In the genomic region with DNA sequence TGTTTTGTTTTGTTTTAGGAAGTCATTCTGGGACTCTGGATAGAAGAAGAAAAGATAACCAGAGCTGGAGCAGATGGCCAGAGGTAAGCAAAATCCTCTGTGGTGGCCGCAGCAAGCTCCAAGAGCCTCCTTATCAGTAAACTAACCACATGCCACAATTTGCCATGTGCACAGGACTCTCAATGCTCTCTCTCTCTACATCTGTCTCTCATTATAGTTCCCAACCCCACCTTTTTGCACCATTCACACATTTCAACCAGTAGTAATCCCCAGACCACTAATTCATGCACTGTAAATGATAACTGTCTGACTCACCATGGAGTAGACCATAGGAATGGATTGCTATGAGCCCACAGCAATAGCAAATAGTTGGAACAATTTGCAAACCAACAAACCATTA, we compare ENCODE assay signal across 16 cellular contexts.
DNase-seq lines count a peak whose midpoint lies in the region; TF ChIP-seq lines count a peak whose summit lies in the region.
"Had no signal": no experiment of that assay in that cellular context is flagged by ENCODE, and none has a peak within 500 bp of the region (broad histone marks: within the 10 kb centered on the region; RNA-seq: fewer than 3 reads in every experiment).

No MANE protein-coding gene starts in this region.

- H3K4me3 ChIP-seq in fibroblast of mammary gland (ENCODE audit: control insufficient read depth, low read depth, low read length) (no peak overlapping the region), colonic mucosa (no peak overlapping the region), endodermal cell (ENCODE audit: low read length) (no peak overlapping the region)
- H3K4me3 ChIP-seq: BLaER1, SJSA1 had no signal

- TF ChIP-seq CTCF in fibroblast of mammary gland (conservative IDR thresholded peaks at IDR 0.05; ENCODE audit: control insufficient read depth, insufficient read depth, low read depth, low read length) (no peak), colonic mucosa (IDR thresholded peaks at IDR 0.05) (no peak), endodermal cell (conservative IDR thresholded peaks at IDR 0.05) (no peak)

- DNase-seq in AG20443 (ENCODE audit: low spot score) (peak; percentile 11), LHCN-M2 (ENCODE audit: low read depth) (peak; percentile 30), SK-N-DZ (ENCODE audit: low spot score) (peak; percentile 7), fibroblast of mammary gland (ENCODE audit: low read depth) (peak; percentile 0), colonic mucosa (no peak), endodermal cell (no peak), hypothalamus (lab: John Stamatoyannopoulos, UW) (no peak), GM19240 (ENCODE audit: insufficient read length, low spot score) (no peak)
- DNase-seq: CD8-positive, alpha-beta memory T cell; EL; H9; NCI-H2107; NCI-H748 treated with DMSO at 0.1 percent for 48 hours; T-cell had no signal

- no peaks in the 10 kb centered on the region for H3K4me1 Mint-ChIP-seq in endodermal cell
- H3K4me1 Mint-ChIP-seq: CD8-positive, alpha-beta memory T cell; H9; T-cell had no signal

- H3K4me1 ChIP-seq in colonic mucosa (no peaks in the 10 kb centered on the region), endodermal cell (ENCODE audit: control insufficient read depth, insufficient read depth, low read length) (no peaks in the 10 kb centered on the region)
- H3K4me1 ChIP-seq: BLaER1, SJSA1 had no signal

- H3K36me3 Mint-ChIP-seq in endodermal cell (ENCODE audit: low read depth), result no peaks in the 10 kb centered on the region
- H3K36me3 Mint-ChIP-seq: CD8-positive, alpha-beta memory T cell; T-cell had no signal

- H3K27ac ChIP-seq in colonic mucosa (no peak overlapping the region), endodermal cell (ENCODE audit: low read depth, low read length) (no peak overlapping the region)
- H3K27ac ChIP-seq: BLaER1, SJSA1 had no signal

- H3K27me3 Mint-ChIP-seq in endodermal cell (ENCODE audit: insufficient read depth), result no peaks in the 10 kb centered on the region
- H3K27me3 Mint-ChIP-seq: CD8-positive, alpha-beta memory T cell; T-cell had no signal

- H3K9ac ChIP-seq in colonic mucosa (ENCODE audit: low read depth in 2 of 2, low read length in 2 of 2) (no peak overlapping the region), endodermal cell (ENCODE audit: extremely low read depth, low read length, poor library complexity, severe bottlenecking) (no peak overlapping the region)
- H3K9ac ChIP-seq: BLaER1 had no signal

- H3K9me3 ChIP-seq in colonic mucosa, result no peaks in the 10 kb centered on the region
- H3K9me3 ChIP-seq in endodermal cell (ENCODE audit: control insufficient read depth, low read length), result no peaks in the 10 kb centered on the region
- H3K9me3 ChIP-seq: BLaER1, SJSA1 had no signal

- 95% methylated on average over 1 of the region's 1 CpG; no CpG with 5 or more reads in 1 of the 2 experiments for WGBS in endodermal cell (ENCODE audit: insufficient coverage in 1 of 2, insufficient read length in 1 of 2), 2 experiments

- H3K9me3 Mint-ChIP-seq in endodermal cell, result no peaks in the 10 kb centered on the region
- H3K9me3 Mint-ChIP-seq: H9, T-cell had no signal

- H3K36me3 ChIP-seq in colonic mucosa (no peaks in the 10 kb centered on the region), endodermal cell (ENCODE audit: control insufficient read depth, insufficient read depth, low read length) (no peaks in the 10 kb centered on the region)
- H3K36me3 ChIP-seq: BLaER1, SJSA1 had no signal

- no peak overlapping the region for H3K27ac Mint-ChIP-seq in endodermal cell
- H3K27ac Mint-ChIP-seq: CD8-positive, alpha-beta memory T cell; H9; T-cell had no signal

- H3K27me3 ChIP-seq in colonic mucosa (no peaks in the 10 kb centered on the region), endodermal cell (ENCODE audit: control insufficient read depth, insufficient read depth, low read length, poor library complexity, severe bottlenecking) (no peaks in the 10 kb centered on the region)
- H3K27me3 ChIP-seq: BLaER1, SJSA1 had no signal

- intact Hi-C loops in colonic mucosa (cut with DNase I), result no loop called here

- no peak overlapping the region for H3K4me3 Mint-ChIP-seq in endodermal cell
- H3K4me3 Mint-ChIP-seq: CD8-positive, alpha-beta memory T cell; H9; T-cell had no signal

Comparison
In these comparisons a context has a peak if more than half of its experiments do, and no peak if none do; other contexts are left out.
1. DNase-seq: peak in AG20443 (single experiment), LHCN-M2 (single experiment), SK-N-DZ (single experiment) and fibroblast of mammary gland (single experiment); none in colonic mucosa (single experiment), endodermal cell (single experiment), hypothalamus (0 of 51) and GM19240 (single experiment).